In genomic region chr22:37181681-37182080, GRCh38 we compare ENCODE assay signal across 25 cellular contexts. TPM values are rescaled to one million over a fixed set of nuclear protein-coding genes. Genes with fewer than 3 reads are reported as not detected.
DNase-seq lines count a peak whose midpoint lies in the region; ATAC-seq, FAIRE-seq and TF ChIP-seq lines count a peak whose summit lies in the region.
"Had no signal": no experiment of that assay in that cellular context is flagged by ENCODE, and none has a peak within 500 bp of the region (broad histone marks: within the 10 kb centered on the region; RNA-seq: fewer than 3 reads in every experiment).

No MANE protein-coding gene starts in this region.

- H3K4me1 Mint-ChIP-seq in activated CD8-positive, alpha-beta T cell treated with anti-CD3 and anti-CD28 coated beads for 36 hours (ENCODE audit: low read depth) = peaks cover 38% of the 10 kb centered on the region
- H3K4me1 Mint-ChIP-seq in activated CD8-positive, alpha-beta T cell treated with anti-CD3 and anti-CD28 coated beads, Interleukin-2, amount 10 ng/mL, durations not matched to agents 7 days and 5 days (ENCODE audit: low read depth) = peaks cover 60% of the 10 kb centered on the region

- no peaks in the 10 kb centered on the region for H3K9me3 Mint-ChIP-seq in activated CD8-positive, alpha-beta T cell treated with anti-CD3 and anti-CD28 coated beads for 36 hours
- no peaks in the 10 kb centered on the region for H3K9me3 Mint-ChIP-seq in activated CD8-positive, alpha-beta T cell treated with anti-CD3 and anti-CD28 coated beads, Interleukin-2, amount 10 ng/mL, durations not matched to agents 7 days and 5 days (ENCODE audit: insufficient read depth)

- no peak overlapping the region for H4K5ac ChIP-seq in IMR-90 (ENCODE audit: low read depth, low read length)
- no peak overlapping the region for H4K5ac ChIP-seq in H1 (ENCODE audit: insufficient read length, low read depth, low read length)

- no peak for TF ChIP-seq CTCF in activated CD8-positive, alpha-beta T cell treated with anti-CD3 and anti-CD28 coated beads for 36 hours (IDR thresholded peaks at IDR 0.05)
- no peak for TF ChIP-seq CTCF in IMR-90 (conservative IDR thresholded peaks at IDR 0.05; ENCODE audit: low read depth, low read length)
- no peak for TF ChIP-seq CTCF in H1 (IDR thresholded peaks at IDR 0.05; ENCODE audit: control extremely low read depth in 1 of 3, insufficient read depth in 1 of 3, low read depth in 1 of 3, low read length in 3 of 3)
- no peak for TF ChIP-seq CTCF in GM10248 (IDR thresholded peaks at IDR 0.05; ENCODE audit: control extremely low read depth, extremely low read depth, low read depth, missing control alignments)

- H3K4me2 ChIP-seq in IMR-90 (ENCODE audit: low read depth, low read length) (no peak overlapping the region), H1 (ENCODE audit: insufficient read depth in 1 of 2, low read depth in 2 of 2, low read length in 2 of 2) (no peak overlapping the region), trophoblast cell (ENCODE audit: low read length) (no peak overlapping the region)
- H3K4me2 ChIP-seq: SK-N-SH had no signal

- peaks cover 6% of the 10 kb centered on the region; the same call in 1 of the 2 replicates for H3K9me1 ChIP-seq in IMR-90 (ENCODE audit: insufficient read depth, low read length)

- H3K18ac ChIP-seq in IMR-90 (ENCODE audit: low read depth, low read length) (no peak overlapping the region), H1 (ENCODE audit: extremely low read depth, low read length) (no peak overlapping the region), trophoblast cell (ENCODE audit: low read length) (no peak overlapping the region)

- H3K4me3 ChIP-seq in IMR-90 (ENCODE audit: insufficient read depth, low read depth, low read length) = no peak overlapping the region
- no peak overlapping the region for H3K4me3 ChIP-seq in H1 (ENCODE audit: extremely low read depth in 1 of 4, insufficient read depth in 2 of 4, low read depth in 3 of 4, low read length in 4 of 4)
- no peak overlapping the region for H3K4me3 ChIP-seq in trophoblast cell (ENCODE audit: low read depth, low read length)
- H3K4me3 ChIP-seq: MG63 had no signal

- H2AFZ ChIP-seq in IMR-90 (replicated peaks; ENCODE audit: low read length, poor library complexity) (no peak overlapping the region), H1 (ENCODE audit: low read length) (no peak overlapping the region), trophoblast cell (ENCODE audit: insufficient read depth, low read length, poor library complexity) (no peak overlapping the region)

- no peak for ATAC-seq in activated CD8-positive, alpha-beta T cell treated with anti-CD3 and anti-CD28 coated beads for 36 hours
- ATAC-seq in activated CD8-positive, alpha-beta T cell treated with anti-CD3 and anti-CD28 coated beads, Interleukin-2, amount 10 ng/mL, durations not matched to agents 7 days and 5 days = no peak
- ATAC-seq in IMR-90 (ENCODE audit: low read depth) (no peak), GM21390 (IDR thresholded peaks at IDR 0.05; ENCODE audit: unreplicated experiment) (no peak)

- H2BK12ac ChIP-seq in H1 (ENCODE audit: low read depth, low read length) = no peak overlapping the region
- H2BK12ac ChIP-seq in trophoblast cell (ENCODE audit: low read length) = no peak overlapping the region

- peaks cover 0 to 10% of the 10 kb centered on the region in 2 experiments; a peak in 2 of 4 replicates for H3K79me1 ChIP-seq in IMR-90 (ENCODE audit: low read depth in 1 of 2, low read length in 2 of 2)
- no peaks in the 10 kb centered on the region for H3K79me1 ChIP-seq in H1 (ENCODE audit: low read depth, low read length)
- peaks cover 28% of the 10 kb centered on the region for H3K79me1 ChIP-seq in trophoblast cell (ENCODE audit: low read length)

- no peak overlapping the region for H3K27ac Mint-ChIP-seq in activated CD8-positive, alpha-beta T cell treated with anti-CD3 and anti-CD28 coated beads for 36 hours
- H3K27ac Mint-ChIP-seq in activated CD8-positive, alpha-beta T cell treated with anti-CD3 and anti-CD28 coated beads, Interleukin-2, amount 10 ng/mL, durations not matched to agents 7 days and 5 days = no peak overlapping the region

- H4K20me1 ChIP-seq in IMR-90 (ENCODE audit: insufficient read depth, low read length) (no peaks in the 10 kb centered on the region), H1 (replicated peaks in 1 of 2; ENCODE audit: control insufficient read depth in 1 of 2, insufficient read depth in 2 of 2, low read length in 2 of 2) (no peaks in the 10 kb centered on the region)

- H2BK15ac ChIP-seq in IMR-90 (ENCODE audit: low read depth, low read length) (no peak overlapping the region), H1 (ENCODE audit: low read length) (0 out of 2 replicates have a peak overlapping the region, but pooled peaks have one; percentile 61)

- H3K36me3 Mint-ChIP-seq in activated CD8-positive, alpha-beta T cell treated with anti-CD3 and anti-CD28 coated beads for 36 hours (ENCODE audit: low read depth) = no peaks in the 10 kb centered on the region
- no peaks in the 10 kb centered on the region for H3K36me3 Mint-ChIP-seq in activated CD8-positive, alpha-beta T cell treated with anti-CD3 and anti-CD28 coated beads, Interleukin-2, amount 10 ng/mL, durations not matched to agents 7 days and 5 days (ENCODE audit: low read depth)

- CTCF ChIA-PET in activated CD8-positive, alpha-beta T cell treated with anti-CD3 and anti-CD28 coated beads for 36 hours (lab: Charles Lee) = no interaction called here
- CTCF ChIA-PET in activated CD8-positive, alpha-beta T cell treated with anti-CD3 and anti-CD28 coated beads, Interleukin-2, amount 10 ng/mL, durations not matched to agents 7 days and 5 days (lab: Charles Lee) = no interaction called here
- CTCF ChIA-PET in IMR-90 (lab: Yijun Ruan, JAX) (no interaction called here), H1 (lab: Charles Lee; ENCODE audit: partially characterized antibody) (interaction anchor here (0.9 to 1.3 kb wide), 4 partner anchors 16 to 78 kb away, joined by 3 to 5 read pairs (median 4); partner anchors contain the start of gene RAC2), GM10248 (lab: Yijun Ruan, JAX) (no interaction called here)

- H3K23me2 ChIP-seq in H1 (ENCODE audit: low read depth, low read length) = no peaks in the 10 kb centered on the region

- H2AK9ac ChIP-seq in IMR-90 (replicated peaks; ENCODE audit: low read depth, low read length, poor library complexity) = peak overlapping the region; percentile 37

- H3K27me3 ChIP-seq in IMR-90 (ENCODE audit: control insufficient read depth, insufficient read depth, low read length) = no peaks in the 10 kb centered on the region
- H3K27me3 ChIP-seq in H1 (replicated peaks in 1 of 4; ENCODE audit: control insufficient read depth in 3 of 4, extremely low read depth in 1 of 4, insufficient read depth in 3 of 4, low read length in 3 of 4) = no peaks in the 10 kb centered on the region; a peak in 1 of 7 replicates
- H3K27me3 ChIP-seq in trophoblast cell (ENCODE audit: insufficient read depth, low read length) = no peaks in the 10 kb centered on the region
- H3K27me3 ChIP-seq: MG63 had no signal

- no peak overlapping the region for H3K56ac ChIP-seq in IMR-90 (ENCODE audit: extremely low read depth, insufficient read depth, low read length)
- H3K56ac ChIP-seq in H1 (replicated peaks; ENCODE audit: insufficient read length, low read depth, low read length) = no peak overlapping the region

- POLR2A ChIA-PET in activated CD8-positive, alpha-beta T cell treated with anti-CD3 and anti-CD28 coated beads for 36 hours (lab: Charles Lee) = interaction anchor here (1.4 kb wide), 1 partner anchor 59 kb away, joined by 4 read pairs; no protein-coding TSS in a partner anchor
- POLR2A ChIA-PET in activated CD8-positive, alpha-beta T cell treated with anti-CD3 and anti-CD28 coated beads, Interleukin-2, amount 10 ng/mL, durations not matched to agents 7 days and 5 days (lab: Charles Lee) = no interaction called here
- POLR2A ChIA-PET in IMR-90 (lab: Charles Lee; ENCODE audit: unreplicated experiment) (no interaction called here), H1 (lab: Charles Lee; ENCODE audit: partially characterized antibody) (no interaction called here), GM10248 (lab: Yijun Ruan, JAX) (no interaction called here)

- H3K27ac ChIP-seq in IMR-90 (ENCODE audit: insufficient read depth, low read length) (no peak overlapping the region), H1 (ENCODE audit: low read depth, low read length) (no peak overlapping the region), trophoblast cell (ENCODE audit: low read depth, low read length) (no peak overlapping the region)

- no peak for TF ChIP-seq POLR2A in IMR-90 (IDR thresholded peaks at IDR 0.05; ENCODE audit: low read depth, low read length)
- no peak for TF ChIP-seq POLR2A in H1 (IDR thresholded peaks at IDR 0.05; ENCODE audit: control extremely low read depth in 1 of 2, low read depth in 2 of 2, low read length in 2 of 2)

- no peak overlapping the region for H3K23ac ChIP-seq in IMR-90 (ENCODE audit: low read depth, low read length)
- no peak overlapping the region for H3K23ac ChIP-seq in H1 (ENCODE audit: insufficient read length)
- no peak overlapping the region for H3K23ac ChIP-seq in trophoblast cell (ENCODE audit: low read length)

- H3K36me3 ChIP-seq in IMR-90 (ENCODE audit: control insufficient read depth, insufficient read depth, low read length) (peaks cover 10% of the 10 kb centered on the region; the same call in 1 of the 2 replicates), H1 (ENCODE audit: control insufficient read depth in 2 of 4, insufficient read depth in 4 of 4, low read length in 3 of 4) (no peaks in the 10 kb centered on the region), trophoblast cell (ENCODE audit: control insufficient read depth in 1 of 2, insufficient read depth in 2 of 2, low read length in 2 of 2) (peaks cover 29 to 38% of the 10 kb centered on the region in 2 experiments)
- H3K36me3 ChIP-seq: MG63 had no signal

- no peak overlapping the region for H2BK5ac ChIP-seq in IMR-90 (ENCODE audit: low read depth, low read length, poor library complexity, severe bottlenecking)
- H2BK5ac ChIP-seq in H1 (ENCODE audit: low read depth, low read length) = no peak overlapping the region
- H2BK5ac ChIP-seq in trophoblast cell (ENCODE audit: low read depth, low read length, poor library complexity) = no peak overlapping the region

- FAIRE-seq in H1 (lab: Jason Lieb, UNC) (no peak), GM19239 (lab: Jason Lieb, UNC) (no peak)
- FAIRE-seq: HTR-8/SVneo, RCC 7860 had no signal

- no TSS peak for BruUV-seq in IMR-90 (replicated peaks; lab: Mats Ljungman, UMichigan)

- H2BK20ac ChIP-seq in IMR-90 (ENCODE audit: low read depth, low read length) (no peak overlapping the region), H1 (ENCODE audit: low read length) (no peak overlapping the region)

- in situ Hi-C loops in IMR-90 (cut with MboI; ENCODE audit: low sequenced_read_pairs) = no loop called here

- no peak overlapping the region for H4K12ac ChIP-seq in trophoblast cell (ENCODE audit: low read depth, low read length)

- H4K91ac ChIP-seq in IMR-90 (ENCODE audit: insufficient read depth, low read depth, low read length) = no peak overlapping the region
- no peak overlapping the region for H4K91ac ChIP-seq in H1 (replicated peaks; ENCODE audit: insufficient read length, low read length)
- no peak overlapping the region for H4K91ac ChIP-seq in trophoblast cell (ENCODE audit: low read depth, low read length)

- no peaks in the 10 kb centered on the region for H3K79me2 ChIP-seq in H1 (ENCODE audit: control insufficient read depth in 1 of 2, insufficient read depth in 2 of 2, low read length in 2 of 2)
- H3K79me2 ChIP-seq in trophoblast cell (ENCODE audit: control insufficient read depth, insufficient read depth, low read length, poor library complexity) = no peaks in the 10 kb centered on the region

- TF ChIP-seq RAD21 in IMR-90 (IDR thresholded peaks at IDR 0.05; ENCODE audit: low read length) = no peak
- TF ChIP-seq RAD21 in H1 (IDR thresholded peaks at IDR 0.05 in 1 of 2, conservative IDR thresholded peaks at IDR 0.05 in 1 of 2; ENCODE audit: low read depth in 2 of 2, low read length in 2 of 2) = no peak

- H4K8ac ChIP-seq in IMR-90 (ENCODE audit: low read depth in 2 of 2, low read length in 2 of 2) (no peak overlapping the region), H1 (ENCODE audit: extremely low read depth, insufficient read depth, low read length) (no peak overlapping the region), trophoblast cell (ENCODE audit: low read depth, low read length) (no peak overlapping the region)

- no peak overlapping the region for H3K4me3 Mint-ChIP-seq in activated CD8-positive, alpha-beta T cell treated with anti-CD3 and anti-CD28 coated beads for 36 hours
- no peak overlapping the region for H3K4me3 Mint-ChIP-seq in activated CD8-positive, alpha-beta T cell treated with anti-CD3 and anti-CD28 coated beads, Interleukin-2, amount 10 ng/mL, durations not matched to agents 7 days and 5 days

- H2BK120ac ChIP-seq in IMR-90 (ENCODE audit: low read depth, low read length) (no peak overlapping the region), H1 (replicated peaks; ENCODE audit: low read depth, low read length) (no peak overlapping the region), trophoblast cell (ENCODE audit: insufficient read depth, low read length, poor library complexity) (no peak overlapping the region)

- H3K9ac ChIP-seq in IMR-90 (ENCODE audit: low read depth, low read length) (no peak overlapping the region), H1 (replicated peaks in 1 of 4; ENCODE audit: extremely low read depth in 1 of 4, low read depth in 3 of 4, low read length in 3 of 4) (no peak overlapping the region), trophoblast cell (ENCODE audit: low read length) (no peak overlapping the region)
- H3K9ac ChIP-seq: SK-N-SH had no signal

- TF ChIP-seq EP300 in H1 (IDR thresholded peaks at IDR 0.05; ENCODE audit: borderline replicate concordance in 1 of 2, low read depth in 2 of 2, low read length in 2 of 2) = no peak

- no peaks in the 10 kb centered on the region for H3K9me3 ChIP-seq in IMR-90 (ENCODE audit: control insufficient read depth, insufficient read depth, low read length)
- H3K9me3 ChIP-seq in H1 (ENCODE audit: insufficient read depth in 2 of 2, low read depth in 1 of 2, low read length in 1 of 2) = no peaks in the 10 kb centered on the region
- no peaks in the 10 kb centered on the region for H3K9me3 ChIP-seq in trophoblast cell (ENCODE audit: insufficient read depth, low read depth, low read length)
- H3K9me3 ChIP-seq: MG63, SK-N-SH had no signal

- H3K4me1 ChIP-seq in IMR-90 (ENCODE audit: control insufficient read depth, insufficient read depth, low read length) (peaks cover 10% of the 10 kb centered on the region), H1 (replicated peaks in 1 of 4; ENCODE audit: control insufficient read depth in 3 of 4, insufficient read depth in 4 of 4, low read length in 3 of 4) (peaks cover 0 to 3% (median 1%) of the 10 kb centered on the region in 4 experiments; a peak in 3 of 7 replicates), trophoblast cell (ENCODE audit: control insufficient read depth in 1 of 2, insufficient read depth in 2 of 2, low read length in 2 of 2) (peaks cover 36 to 38% of the 10 kb centered on the region in 2 experiments)

- H3K4ac ChIP-seq in IMR-90 (ENCODE audit: low read depth, low read length) (no peak overlapping the region), H1 (replicated peaks; ENCODE audit: insufficient read length, low read depth, low read length) (no peak overlapping the region), trophoblast cell (ENCODE audit: low read depth, low read length) (no peak overlapping the region)

- intact Hi-C loops in activated CD8-positive, alpha-beta T cell treated with anti-CD3 and anti-CD28 coated beads for 36 hours (cut with micrococcal nuclease) = no loop called here
- intact Hi-C loops in IMR-90 (cut with micrococcal nuclease) = no loop called here

- no peaks in the 10 kb centered on the region for H3K27me3 Mint-ChIP-seq in activated CD8-positive, alpha-beta T cell treated with anti-CD3 and anti-CD28 coated beads for 36 hours
- H3K27me3 Mint-ChIP-seq in activated CD8-positive, alpha-beta T cell treated with anti-CD3 and anti-CD28 coated beads, Interleukin-2, amount 10 ng/mL, durations not matched to agents 7 days and 5 days (ENCODE audit: low read depth) = peaks cover 4% of the 10 kb centered on the region

- dilution Hi-C loops in IMR-90 (cut with HindIII; ENCODE audit: low sequenced_read_pairs, unreplicated experiment) = no loop called here

- DNase-seq in activated CD8-positive, alpha-beta T cell treated with anti-CD3 and anti-CD28 coated beads for 36 hours = peak; percentile 1
- no peak for DNase-seq in activated CD8-positive, alpha-beta T cell treated with anti-CD3 and anti-CD28 coated beads, Interleukin-2, amount 10 ng/mL, durations not matched to agents 7 days and 5 days
- no peak for DNase-seq in IMR-90
- DNase-seq in H1 (ENCODE audit: low read depth in 1 of 2, low spot score in 2 of 2) = no peak
- DNase-seq in trophoblast cell = peak; percentile 1 to 22
- DNase-seq in GM10248 (ENCODE audit: extremely low spot score) = no peak
- no peak for DNase-seq in GM19239 (ENCODE audit: insufficient read length, low spot score)
- DNase-seq: 8988T, ACHN, KG1, MG63, NCI-H1105 treated with DMSO at 0.1 percent for 48 hours, NCI-H146, NCI-H1930, NCI-H2107, NCI-H446, NCI-H524 treated with DMSO at 0.1 percent for 48 hours, NCI-H774, SK-N-SH had no signal

- H2AK5ac ChIP-seq in IMR-90 (ENCODE audit: low read depth, low read length) (no peak overlapping the region), H1 (ENCODE audit: low read depth, low read length) (no peak overlapping the region), trophoblast cell (ENCODE audit: low read length) (no peak overlapping the region)

- no CpG with 5 or more reads among the region's 4 CpGs for WGBS in IMR-90 (ENCODE audit: extremely low coverage in 2 of 2, insufficient read length in 1 of 2), 2 experiments
- 57% methylated on average over 4 of the region's 4 CpGs; no CpG with 5 or more reads in 1 of the 2 experiments for WGBS in H1 (ENCODE audit: extremely low coverage in 1 of 2, insufficient coverage in 1 of 2, insufficient read length in 1 of 2, insufficient replicate concordance in 2 of 2, low coverage in 1 of 2, low lambda C conversion rate in 2 of 2, missing lambda C conversion rate in 1 of 2), 2 experiments
- WGBS in trophoblast cell (ENCODE audit: extremely low coverage, insufficient coverage, insufficient read length) = no CpG with 5 or more reads among the region's 4 CpGs

- no peak overlapping the region for H3K14ac ChIP-seq in IMR-90 (replicated peaks; ENCODE audit: low read depth, low read length)
- no peak overlapping the region for H3K14ac ChIP-seq in H1 (ENCODE audit: insufficient read length)
- H3K14ac ChIP-seq in trophoblast cell (ENCODE audit: low read length) = no peak overlapping the region

RNA-seq across cellular contexts. Expression of gene C1QTNF6, which starts 6.4 kb away (rescaled TPM):
- 1 to 10 TPM; 6.4 TPM for total RNA-seq in activated CD8-positive, alpha-beta T cell treated with anti-CD3 and anti-CD28 coated beads for 36 hours
- total RNA-seq in activated CD8-positive, alpha-beta T cell treated with anti-CD3 and anti-CD28 coated beads, Interleukin-2, amount 10 ng/mL, durations not matched to agents 7 days and 5 days = 1 to 10 TPM; 6.1 to 6.2 TPM
- 1.1 TPM in 2 replicates for total RNA-seq in IMR-90 (2012; rRNA removed)
- 10.0 and 10.9 TPM in 2 replicates for polyA plus RNA-seq in IMR-90 (2012; rRNA removed)
- 3.1 and 9.8 TPM in 2 replicates for polyA plus RNA-seq in IMR-90 (2012; cell fraction: cytosol; rRNA removed)
- polyA plus RNA-seq in IMR-90 (2012; cell fraction: nucleus; rRNA removed; ENCODE audit: low replicate concordance) = 53.9 and 59.1 TPM in 2 replicates
- 3.1 and 4.6 TPM in 2 replicates for total RNA-seq in H1 (2021; fragmentation: NEBNext Ultra II Directional; extraction: Animal tissue kit (Norgen Biotek cat#: 25700))
- 5.9 and 6.5 TPM in 2 replicates for polyA plus RNA-seq in H1 (2011; rRNA removed)
- polyA plus RNA-seq in H1 (2011; cell fraction: cytosol; rRNA removed) = 5.7 TPM
- 17.9 TPM for polyA plus RNA-seq in H1 (2011; cell fraction: nucleus; rRNA removed)
- polyA plus RNA-seq in H1 (2012, experiment 1 of 2) = 4.9 to 6.3 TPM (median 5.5 TPM) in 4 replicates
- polyA plus RNA-seq in H1 (2012, experiment 2 of 2) = 2.6 TPM
- polyA plus RNA-seq in H1 (2013, experiment 1 of 2) = 5.6 TPM
- 6.5 TPM for polyA plus RNA-seq in H1 (2013, experiment 2 of 2)
- polyA minus RNA-seq in H1 (2011; rRNA and poly(A)+ RNA removed) = 5.3 and 5.7 TPM in 2 replicates
- 2.9 TPM for polyA minus RNA-seq in H1 (2011; cell fraction: cytosol; rRNA and poly(A)+ RNA removed)
- 11.6 TPM for polyA minus RNA-seq in H1 (2011; cell fraction: nucleus; rRNA and poly(A)+ RNA removed)
- 64.9 and 67.2 TPM in 2 replicates for polyA plus RNA-seq in trophoblast cell (2013)

RNA-seq across cellular contexts. Expression of gene SSTR3, which starts 30.6 kb away (rescaled TPM):
- total RNA-seq in activated CD8-positive, alpha-beta T cell treated with anti-CD3 and anti-CD28 coated beads for 36 hours = 1 to 10 TPM; 7.9 to 8.5 TPM
- 1 to 10 TPM; 3.5 to 3.6 TPM for total RNA-seq in activated CD8-positive, alpha-beta T cell treated with anti-CD3 and anti-CD28 coated beads, Interleukin-2, amount 10 ng/mL, durations not matched to agents 7 days and 5 days
- under 0.01 TPM in 2 replicates for total RNA-seq in IMR-90 (2012; rRNA removed)
- 0.07 TPM in 2 replicates for polyA plus RNA-seq in IMR-90 (2012; rRNA removed)
- polyA plus RNA-seq in IMR-90 (2012; cell fraction: cytosol; rRNA removed) = 0.03 and 0.04 TPM in 2 replicates
- polyA plus RNA-seq in IMR-90 (2012; cell fraction: nucleus; rRNA removed; ENCODE audit: low replicate concordance) = 0.09 and 0.16 TPM in 2 replicates
- 0.22 and 0.54 TPM in 2 replicates for total RNA-seq in H1 (2021; fragmentation: NEBNext Ultra II Directional; extraction: Animal tissue kit (Norgen Biotek cat#: 25700))
- polyA plus RNA-seq in H1 (2011; rRNA removed) = 0.61 and 0.77 TPM in 2 replicates
- polyA plus RNA-seq in H1 (2011; cell fraction: cytosol; rRNA removed) = 0.54 TPM
- 0.53 TPM for polyA plus RNA-seq in H1 (2011; cell fraction: nucleus; rRNA removed)
- 0.47 to 1.0 TPM (median 0.80 TPM) in 4 replicates for polyA plus RNA-seq in H1 (2012, experiment 1 of 2)
- polyA plus RNA-seq in H1 (2012, experiment 2 of 2) = 0.73 TPM
- 0.14 TPM for polyA plus RNA-seq in H1 (2013, experiment 1 of 2)
- polyA plus RNA-seq in H1 (2013, experiment 2 of 2) = 0.17 TPM
- 0.35 and 1.2 TPM in 2 replicates for polyA minus RNA-seq in H1 (2011; rRNA and poly(A)+ RNA removed)
- polyA minus RNA-seq in H1 (2011; cell fraction: cytosol; rRNA and poly(A)+ RNA removed) = 0.73 TPM
- 0.50 TPM for polyA minus RNA-seq in H1 (2011; cell fraction: nucleus; rRNA and poly(A)+ RNA removed)
- not detected in 2 replicates for polyA plus RNA-seq in trophoblast cell (2013)
- total RNA-seq: Daoy, G401 had no signal
- polyA plus RNA-seq: BJ, SK-N-SH had no signal

RNA-seq across cellular contexts. Expression of gene IL2RB, which starts 32.0 kb away (rescaled TPM):
- total RNA-seq in activated CD8-positive, alpha-beta T cell treated with anti-CD3 and anti-CD28 coated beads for 36 hours = 100 to 1,000 TPM; 263 to 268 TPM
- total RNA-seq in activated CD8-positive, alpha-beta T cell treated with anti-CD3 and anti-CD28 coated beads, Interleukin-2, amount 10 ng/mL, durations not matched to agents 7 days and 5 days = 100 to 1,000 TPM; 202 to 213 TPM
- not detected in 2 replicates for total RNA-seq in IMR-90 (2012; rRNA removed)
- 1.0 and 1.2 TPM in 2 replicates for polyA plus RNA-seq in IMR-90 (2012; rRNA removed)
- 0.82 and 1.5 TPM in 2 replicates for polyA plus RNA-seq in IMR-90 (2012; cell fraction: cytosol; rRNA removed)
- 0.19 and 0.29 TPM in 2 replicates for polyA plus RNA-seq in IMR-90 (2012; cell fraction: nucleus; rRNA removed; ENCODE audit: low replicate concordance)
- total RNA-seq in H1 (2021; fragmentation: NEBNext Ultra II Directional; extraction: Animal tissue kit (Norgen Biotek cat#: 25700)) = 0.67 and 1.3 TPM in 2 replicates
- polyA plus RNA-seq in H1 (2011; rRNA removed) = 0.67 and 1.1 TPM in 2 replicates
- polyA plus RNA-seq in H1 (2011; cell fraction: cytosol; rRNA removed) = 0.48 TPM
- 0.96 TPM for polyA plus RNA-seq in H1 (2011; cell fraction: nucleus; rRNA removed)
- polyA plus RNA-seq in H1 (2012, experiment 1 of 2) = 0.55 to 0.76 TPM (median 0.72 TPM) in 4 replicates
- polyA plus RNA-seq in H1 (2012, experiment 2 of 2) = 0.80 TPM
- 1.6 TPM for polyA plus RNA-seq in H1 (2013, experiment 1 of 2)
- polyA plus RNA-seq in H1 (2013, experiment 2 of 2) = 1.6 TPM
- polyA minus RNA-seq in H1 (2011; rRNA and poly(A)+ RNA removed) = 0.85 and 1.0 TPM in 2 replicates
- polyA minus RNA-seq in H1 (2011; cell fraction: cytosol; rRNA and poly(A)+ RNA removed) = 1.0 TPM
- 0.60 TPM for polyA minus RNA-seq in H1 (2011; cell fraction: nucleus; rRNA and poly(A)+ RNA removed)
- 6.6 and 6.7 TPM in 2 replicates for polyA plus RNA-seq in trophoblast cell (2013)
- total RNA-seq: Daoy, G401 had no signal

Comparison
In these comparisons a context has a peak if more than half of its experiments do, and no peak if none do; other contexts are left out.
1. DNase-seq: peak in activated CD8-positive, alpha-beta T cell treated with anti-CD3 and anti-CD28 coated beads for 36 hours (single experiment) and trophoblast cell (2 of 2); none in activated CD8-positive, alpha-beta T cell treated with anti-CD3 and anti-CD28 coated beads, Interleukin-2, amount 10 ng/mL, durations not matched to agents 7 days and 5 days (single experiment), IMR-90 (single experiment), H1 (0 of 2), GM10248 (single experiment) and GM19239 (single experiment).
2. RNA of gene IL2RB, which starts 32.0 kb away (total RNA-seq): 263 to 268 TPM in activated CD8-positive, alpha-beta T cell treated with anti-CD3 and anti-CD28 coated beads for 36 hours and 202 to 213 TPM in activated CD8-positive, alpha-beta T cell treated with anti-CD3 and anti-CD28 coated beads, Interleukin-2, amount 10 ng/mL, durations not matched to agents 7 days and 5 days; 0.67 to 1.3 TPM in H1 and not detected in IMR-90; every median in the first group is over 10 times any median in the second.